8 cellular contexts compared by ENCODE assay signal in the genomic region with DNA sequence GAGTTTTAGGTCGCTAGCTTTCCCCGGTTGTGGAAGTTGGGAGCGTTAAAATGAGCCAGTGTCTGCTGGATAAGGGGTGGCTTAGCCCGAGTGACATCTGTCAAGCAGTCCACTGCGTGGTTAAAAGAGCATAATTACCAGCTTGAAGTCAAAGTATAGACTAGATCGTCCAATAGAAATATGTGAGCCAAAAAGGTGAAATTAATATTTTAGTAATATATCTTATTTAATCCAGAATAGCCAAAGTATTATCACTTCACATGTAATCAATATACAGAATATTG. TPM values are rescaled to one million over a fixed set of nuclear protein-coding genes. Genes with fewer than 3 reads are reported as not detected.
DNase-seq lines count a peak whose midpoint lies in the region; ATAC-seq, FAIRE-seq and TF ChIP-seq lines count a peak whose summit lies in the region.

No MANE protein-coding gene starts in this region.

- WGBS in ovary, 3 donors = 0 to 1% (median 1%) methylated on average over 6 of the region's 6 CpGs

- no peak for TF ChIP-seq EP300 in ovary (IDR thresholded peaks at IDR 0.05)

- intact Hi-C loops in ovary (cut with DNase I) = no loop called here

- no peaks in the 10 kb centered on the region for H3K4me1 ChIP-seq in ovary (ENCODE audit: insufficient read depth)

- H3K27ac ChIP-seq in ovary = no peak overlapping the region

- ATAC-seq in GM21619 (IDR thresholded peaks at IDR 0.05; ENCODE audit: unreplicated experiment) = peak; percentile 7
- ATAC-seq in GM19452 (IDR thresholded peaks at IDR 0.05; ENCODE audit: unreplicated experiment) = no peak
- ATAC-seq in GM21529 (IDR thresholded peaks at IDR 0.05; ENCODE audit: unreplicated experiment) = no peak
- no peak for ATAC-seq in HG03378 (IDR thresholded peaks at IDR 0.05; ENCODE audit: unreplicated experiment)

- no peaks in the 10 kb centered on the region for H3K36me3 ChIP-seq in ovary

- no peak for TF ChIP-seq CTCF in epithelial cell of esophagus (IDR thresholded peaks at IDR 0.05; ENCODE audit: insufficient read depth, low read depth, low read length, missing control alignments)
- no peak for TF ChIP-seq CTCF in ovary (IDR thresholded peaks at IDR 0.05)
- TF ChIP-seq CTCF in D721Med (IDR thresholded peaks at IDR 0.05; ENCODE audit: insufficient read depth, missing control alignments) = no peak

- no peaks in the 10 kb centered on the region for H3K9me3 ChIP-seq in ovary

- H3K27me3 ChIP-seq in ovary = no peaks in the 10 kb centered on the region

- DNase-seq in NCI-H82 (lab: John Stamatoyannopoulos, UW) = peak; percentile 59
- no peak for DNase-seq in epithelial cell of esophagus (ENCODE audit: low read depth)
- DNase-seq in ovary = no peak
- no peak for DNase-seq in D721Med (ENCODE audit: insufficient read length, low spot score)

- no peak for TF ChIP-seq POLR2A in ovary (IDR thresholded peaks at IDR 0.05)

- FAIRE-seq in D721Med (lab: Jason Lieb, UNC) = no peak

- H3K4me3 ChIP-seq in epithelial cell of esophagus (ENCODE audit: low read length) (peak overlapping the region; percentile 97), ovary (peak overlapping the region; percentile 75)

RNA-seq across cellular contexts. Expression of gene COMMD1, which starts 0.7 kb away (rescaled TPM):
- total RNA-seq in ovary = 10 to 100 TPM; 25.4 to 48.8 (median 30.3) TPM
- polyA plus RNA-seq in ovary = 10 to 100 TPM; 33.3 to 44.9 TPM

RNA-seq across cellular contexts. Expression of gene CCT4, which starts 17.7 kb away (rescaled TPM):
- total RNA-seq in ovary = 100 to 1,000 TPM in 6 of 7 donors, 10 to 100 TPM in 1; 99.7 to 200 (median 144) TPM
- polyA plus RNA-seq in ovary = 100 to 1,000 TPM; 113 to 165 TPM

RNA-seq across cellular contexts. Expression of gene FAM161A, which starts 52.3 kb away (rescaled TPM):
- 1 to 10 TPM; 4.9 to 9.4 (median 7.2) TPM for total RNA-seq in ovary
- polyA plus RNA-seq in ovary = 1 to 10 TPM; 5.6 to 6.1 TPM
